17 cellular contexts compared by ENCODE assay signal in the genomic region with DNA sequence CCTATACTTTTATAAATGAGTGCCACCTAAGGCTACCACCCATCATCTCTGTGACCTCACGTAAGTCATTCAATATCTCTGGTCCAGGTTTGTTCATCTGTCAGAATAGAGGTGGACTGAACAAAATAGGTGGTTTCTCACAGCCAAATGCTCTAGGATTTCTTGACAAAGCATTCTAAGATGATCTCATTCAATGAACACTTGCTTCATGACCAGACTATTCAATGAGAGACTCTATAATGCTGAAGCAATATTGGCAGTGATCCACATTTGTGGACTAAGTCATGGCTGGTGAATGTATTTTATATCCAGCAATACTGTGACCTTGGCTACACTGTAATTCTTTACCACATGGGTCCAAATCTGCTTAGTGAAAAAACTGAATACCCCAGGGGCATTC.
A peak's percentile ranks its signal among the peaks of the same experiment; 100 is the strongest.
DNase-seq lines count a peak whose midpoint lies in the region; ATAC-seq and TF ChIP-seq lines count a peak whose summit lies in the region.
"Had no signal": no experiment of that assay in that cellular context is flagged by ENCODE, and none has a peak within 500 bp of the region (broad histone marks: within the 10 kb centered on the region; RNA-seq: fewer than 3 reads in every experiment).

No MANE protein-coding gene starts in this region.

- TF ChIP-seq CTCF in fibroblast of mammary gland (conservative IDR thresholded peaks at IDR 0.05; ENCODE audit: control insufficient read depth, insufficient read depth, low read depth, low read length) (no peak), retinal pigment epithelial cell (conservative IDR thresholded peaks at IDR 0.05; ENCODE audit: low read depth, low read length) (no peak)

- no peak overlapping the region for H3K4me3 ChIP-seq in fibroblast of mammary gland (ENCODE audit: control insufficient read depth, low read depth, low read length)
- no peak overlapping the region for H3K4me3 ChIP-seq in retinal pigment epithelial cell (ENCODE audit: low read length)
- H3K4me3 ChIP-seq: prostate gland had no signal

- DNase-seq in EL (peak; percentile 93), T1000 (lab: John Stamatoyannopoulos, UW) (peak; percentile 16), fibroblast of mammary gland (ENCODE audit: low read depth) (peak; percentile 93), retinal pigment epithelial cell (ENCODE audit: low read depth) (peak; percentile 54), 8988T (no peak), DMS114 treated with DMSO at 0.1 percent for 48 hours (lab: John Stamatoyannopoulos, UW; ENCODE audit: unreplicated experiment) (no peak)
- DNase-seq: activated naive CD8-positive, alpha-beta T cell treated with anti-CD3 and anti-CD28 coated beads, Interleukin-2, amount 50 U/mL, for 24 hours; CD4-positive, CD25-positive, alpha-beta regulatory T cell; H7; OCI-M1; stimulated activated CD4-positive, alpha-beta T cell treated with anti-CD3 and anti-CD28 coated beads, Interleukin-2, amount 100 ng/mL, for 48 hours; SW 1271 had no signal

- no peak for ATAC-seq in HG03460 (IDR thresholded peaks at IDR 0.05; ENCODE audit: unreplicated experiment)
- no peak for ATAC-seq in HG03097 (IDR thresholded peaks at IDR 0.05; ENCODE audit: low FRiP score, unreplicated experiment)
- ATAC-seq: activated CD4-positive, CD25-positive, alpha-beta regulatory T cell treated with anti-CD3 and anti-CD28 coated beads, Interleukin-2, amount 50 U/mL, for 24 hours; activated naive CD8-positive, alpha-beta T cell treated with anti-CD3 and anti-CD28 coated beads, Interleukin-2, amount 50 U/mL, for 24 hours; stimulated activated memory B cell treated with anti-CD40 and anti-IgM and Interleukin-4, amounts not matched to agents 10 μg/mL and 1 μg/mL and 100 μg/mL, for 72 hours had no signal

Comparison
In these comparisons a context has a peak if more than half of its experiments do, and no peak if none do; other contexts are left out.
1. DNase-seq: peak in EL (single experiment), T1000 (single experiment), fibroblast of mammary gland (single experiment) and retinal pigment epithelial cell (single experiment); none in 8988T (single experiment) and DMS114 treated with DMSO at 0.1 percent for 48 hours (single experiment).